Comparison of ENCODE assay signal across 1 cellular context in genomic region chr9:93324191-93324834, GRCh38.
TF ChIP-seq lines count a peak whose summit lies in the region.

No MANE protein-coding gene starts in this region.

TF ChIP-seq in HepG2, 621 proteins besides CTCF, POLR2A, EP300 and RAD21 (continued from another document):
- TF ChIP-seq ZNF687 (CRISPR knock-in tag; IDR thresholded peaks at IDR 0.05) = peak; percentile 49
- no peak for TF ChIP-seq MIXL1 (CRISPR knock-in tag; IDR thresholded peaks at IDR 0.05)
- no peak for TF ChIP-seq ARNT2 (CRISPR knock-in tag; IDR thresholded peaks at IDR 0.05; ENCODE audit: low read depth)
- no peak for TF ChIP-seq XBP1 (CRISPR knock-in tag; IDR thresholded peaks at IDR 0.05)
- no peak for TF ChIP-seq ADNP (CRISPR knock-in tag; IDR thresholded peaks at IDR 0.05)
- no peak for TF ChIP-seq ZNF296 (CRISPR knock-in tag; conservative IDR thresholded peaks at IDR 0.05)
- no peak for TF ChIP-seq ZNF772 (CRISPR knock-in tag; IDR thresholded peaks at IDR 0.05)
- TF ChIP-seq CENPBD1 (CRISPR knock-in tag; IDR thresholded peaks at IDR 0.05; ENCODE audit: borderline replicate concordance, low read depth) = no peak
- TF ChIP-seq THAP11 (CRISPR knock-in tag; IDR thresholded peaks at IDR 0.05) = no peak
- TF ChIP-seq ZNF280B (CRISPR knock-in tag; IDR thresholded peaks at IDR 0.05; ENCODE audit: borderline replicate concordance) = 0 out of 2 replicates have a peak, but pooled peaks have one; percentile 37
- TF ChIP-seq ZNF710 (CRISPR knock-in tag; IDR thresholded peaks at IDR 0.05; ENCODE audit: borderline replicate concordance) = peak; percentile 48; the same call in 1 of the 2 replicates
- no peak for TF ChIP-seq NCOA2 (CRISPR knock-in tag; IDR thresholded peaks at IDR 0.05)
- TF ChIP-seq GABPB1 (CRISPR knock-in tag; IDR thresholded peaks at IDR 0.05) = 0 out of 2 replicates have a peak, but pooled peaks have one; percentile 11
- TF ChIP-seq PHF5A (CRISPR knock-in tag; IDR thresholded peaks at IDR 0.05; ENCODE audit: low read depth, unreplicated experiment) = no peak
- no peak for TF ChIP-seq ZNF281 (CRISPR knock-in tag; IDR thresholded peaks at IDR 0.05; ENCODE audit: borderline replicate concordance)
- TF ChIP-seq PITX1 (CRISPR knock-in tag; IDR thresholded peaks at IDR 0.05) = no peak
- no peak for TF ChIP-seq CEBPZ (IDR thresholded peaks at IDR 0.05; ENCODE audit: low read length)
- TF ChIP-seq ATF7 (IDR thresholded peaks at IDR 0.05) = no peak
- no peak for TF ChIP-seq ATF7 (CRISPR knock-in tag; IDR thresholded peaks at IDR 0.05)
